ENCODE assay signal across 1 cellular context in genomic region chr4:1720163-1720983, GRCh38.
TF ChIP-seq lines count a peak whose summit lies in the region.

No MANE protein-coding gene starts in this region.

TF ChIP-seq in HepG2, 621 proteins besides CTCF, POLR2A, EP300 and RAD21 (continued from another document):
- TF ChIP-seq ZSCAN5A (CRISPR knock-in tag; IDR thresholded peaks at IDR 0.05; ENCODE audit: borderline replicate concordance) = peak; percentile 29; the same call in 1 of the 2 replicates
- TF ChIP-seq CERS6 (CRISPR knock-in tag; IDR thresholded peaks at IDR 0.05) = 0 out of 2 replicates have a peak, but pooled peaks have one; percentile 48
- peak; percentile 59; the same call in 1 of the 2 replicates for TF ChIP-seq ZNF841 (CRISPR knock-in tag; IDR thresholded peaks at IDR 0.05; ENCODE audit: borderline replicate concordance)
- TF ChIP-seq PAWR (CRISPR knock-in tag; IDR thresholded peaks at IDR 0.05; ENCODE audit: borderline replicate concordance) = no peak
- peak; percentile 83 for TF ChIP-seq PHF8 (CRISPR knock-in tag; IDR thresholded peaks at IDR 0.05)
- no peak for TF ChIP-seq NONO (IDR thresholded peaks at IDR 0.05)
- peak; percentile 81 for TF ChIP-seq NONO (CRISPR knock-in tag; conservative IDR thresholded peaks at IDR 0.05)
- 0 out of 2 replicates have a peak, but pooled peaks have one; percentile 57 for TF ChIP-seq NFAT5 (CRISPR knock-in tag; IDR thresholded peaks at IDR 0.05)
- TF ChIP-seq ZNF235 (CRISPR knock-in tag; IDR thresholded peaks at IDR 0.05; ENCODE audit: borderline replicate concordance) = peak; percentile 90; the same call in 1 of the 2 replicates
- peak; percentile 3 for TF ChIP-seq XRCC5 (optimal IDR thresholded peaks at IDR 0.05; ENCODE audit: low read length)
- TF ChIP-seq ZNF569 (CRISPR knock-in tag; IDR thresholded peaks at IDR 0.05; ENCODE audit: borderline replicate concordance) = no peak
- peak; percentile 27; the same call in 1 of the 2 replicates for TF ChIP-seq AKAP8 (CRISPR knock-in tag; IDR thresholded peaks at IDR 0.05)
- TF ChIP-seq ZNF296 (CRISPR knock-in tag; conservative IDR thresholded peaks at IDR 0.05) = 0 out of 2 replicates have a peak, but pooled peaks have one; percentile 49
- no peak for TF ChIP-seq FOXP1 (IDR thresholded peaks at IDR 0.05)
- TF ChIP-seq FOXP1 (CRISPR knock-in tag; IDR thresholded peaks at IDR 0.05) = no peak
- TF ChIP-seq ZNF674 (CRISPR knock-in tag; IDR thresholded peaks at IDR 0.05; ENCODE audit: low read depth) = no peak
- TF ChIP-seq ZNF576 (CRISPR knock-in tag; IDR thresholded peaks at IDR 0.05) = peak; percentile 68; the same call in 1 of the 2 replicates
- TF ChIP-seq ZFP62 (CRISPR knock-in tag; IDR thresholded peaks at IDR 0.05) = no peak
- TF ChIP-seq SP5 (CRISPR knock-in tag; IDR thresholded peaks at IDR 0.05; ENCODE audit: borderline replicate concordance, low read depth) = no peak
- peak; percentile 22; the same call in 1 of the 2 replicates for TF ChIP-seq ZNF317 (CRISPR knock-in tag; IDR thresholded peaks at IDR 0.05)
- 0 out of 2 replicates have a peak, but pooled peaks have one; percentile 43 for TF ChIP-seq ZMAT3 (CRISPR knock-in tag; conservative IDR thresholded peaks at IDR 0.05)
- TF ChIP-seq RBM22 (optimal IDR thresholded peaks at IDR 0.05; ENCODE audit: low read length) = no peak
- TF ChIP-seq EED (CRISPR knock-in tag; IDR thresholded peaks at IDR 0.05) = no peak
- TF ChIP-seq BRD4 (CRISPR knock-in tag; IDR thresholded peaks at IDR 0.05) = 0 out of 2 replicates have a peak, but pooled peaks have one; percentile 62
- peak; percentile 17; the same call in 1 of the 2 replicates for TF ChIP-seq ELF3 (CRISPR knock-in tag; IDR thresholded peaks at IDR 0.05)
- no peak for TF ChIP-seq ZNF678 (CRISPR knock-in tag; IDR thresholded peaks at IDR 0.05)
- TF ChIP-seq ZNF749 (CRISPR knock-in tag; IDR thresholded peaks at IDR 0.05; ENCODE audit: borderline replicate concordance) = no peak
- TF ChIP-seq SOX5 (CRISPR knock-in tag; IDR thresholded peaks at IDR 0.05; ENCODE audit: borderline replicate concordance) = no peak
- no peak for TF ChIP-seq CBX1 (IDR thresholded peaks at IDR 0.05; ENCODE audit: low read depth)
- TF ChIP-seq HNRNPH1 (optimal IDR thresholded peaks at IDR 0.05; ENCODE audit: low read depth, low read length) = no peak
- TF ChIP-seq FIP1L1 (IDR thresholded peaks at IDR 0.05; ENCODE audit: borderline replicate concordance, insufficient read depth, low read depth, low read length) = no peak
- 0 out of 2 replicates have a peak, but pooled peaks have one; percentile 45 for TF ChIP-seq ZNF431 (CRISPR knock-in tag; IDR thresholded peaks at IDR 0.05; ENCODE audit: borderline replicate concordance, low read depth)
- no peak for TF ChIP-seq ZNF224 (CRISPR knock-in tag; IDR thresholded peaks at IDR 0.05)
- no peak for TF ChIP-seq ATF7 (IDR thresholded peaks at IDR 0.05)
- TF ChIP-seq ATF7 (CRISPR knock-in tag; IDR thresholded peaks at IDR 0.05) = 0 out of 2 replicates have a peak, but pooled peaks have one; percentile 61
- peak; percentile 48; the same call in 1 of the 2 replicates for TF ChIP-seq ZNF605 (CRISPR knock-in tag; IDR thresholded peaks at IDR 0.05)
- peak; percentile 75; the same call in 1 of the 2 replicates for TF ChIP-seq SMAD1 (CRISPR knock-in tag; IDR thresholded peaks at IDR 0.05; ENCODE audit: borderline replicate concordance, low read depth)
- peak; percentile 76 for TF ChIP-seq KDM2A (CRISPR knock-in tag; IDR thresholded peaks at IDR 0.05; ENCODE audit: borderline replicate concordance, low read depth)
- TF ChIP-seq TEAD2 (CRISPR knock-in tag; IDR thresholded peaks at IDR 0.05) = no peak
- no peak for TF ChIP-seq RNF219 (CRISPR knock-in tag; IDR thresholded peaks at IDR 0.05)
- TF ChIP-seq, protein P1, sequence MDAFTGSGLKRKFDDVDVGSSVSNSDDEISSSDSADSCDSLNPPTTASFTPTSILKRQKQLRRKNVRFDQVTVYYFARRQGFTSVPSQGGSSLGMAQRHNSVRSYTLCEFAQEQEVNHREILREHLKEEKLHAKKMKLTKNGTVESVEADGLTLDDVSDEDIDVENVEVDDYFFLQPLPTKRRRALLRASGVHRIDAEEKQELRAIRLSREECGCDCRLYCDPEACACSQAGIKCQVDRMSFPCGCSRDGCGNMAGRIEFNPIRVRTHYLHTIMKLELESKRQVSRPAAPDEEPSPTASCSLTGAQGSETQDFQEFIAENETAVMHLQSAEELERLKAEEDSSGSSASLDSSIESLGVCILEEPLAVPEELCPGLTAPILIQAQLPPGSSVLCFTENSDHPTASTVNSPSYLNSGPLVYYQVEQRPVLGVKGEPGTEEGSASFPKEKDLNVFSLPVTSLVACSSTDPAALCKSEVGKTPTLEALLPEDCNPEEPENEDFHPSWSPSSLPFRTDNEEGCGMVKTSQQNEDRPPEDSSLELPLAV (CRISPR knock-in tag; conservative IDR thresholded peaks at IDR 0.05; ENCODE audit: low read depth) = peak; percentile 69; the same call in 1 of the 2 replicates
- TF ChIP-seq ZNF879 (CRISPR knock-in tag; IDR thresholded peaks at IDR 0.05) = peak; percentile 22; the same call in 1 of the 2 replicates
- TF ChIP-seq POGK (CRISPR knock-in tag; conservative IDR thresholded peaks at IDR 0.05) = no peak; the same call in 1 of the 2 replicates
- TF ChIP-seq CCDC6 (CRISPR knock-in tag; IDR thresholded peaks at IDR 0.05) = peak; percentile 36; the same call in 1 of the 2 replicates
- TF ChIP-seq BHLHE40 (IDR thresholded peaks at IDR 0.05; ENCODE audit: low read length) = 0 out of 2 replicates have a peak, but pooled peaks have one; percentile 8
- no peak for TF ChIP-seq SIN3A (IDR thresholded peaks at IDR 0.05; ENCODE audit: borderline replicate concordance, low read depth, low read length)
